ENCODE assay signal across 35 cellular contexts in the genomic region with DNA sequence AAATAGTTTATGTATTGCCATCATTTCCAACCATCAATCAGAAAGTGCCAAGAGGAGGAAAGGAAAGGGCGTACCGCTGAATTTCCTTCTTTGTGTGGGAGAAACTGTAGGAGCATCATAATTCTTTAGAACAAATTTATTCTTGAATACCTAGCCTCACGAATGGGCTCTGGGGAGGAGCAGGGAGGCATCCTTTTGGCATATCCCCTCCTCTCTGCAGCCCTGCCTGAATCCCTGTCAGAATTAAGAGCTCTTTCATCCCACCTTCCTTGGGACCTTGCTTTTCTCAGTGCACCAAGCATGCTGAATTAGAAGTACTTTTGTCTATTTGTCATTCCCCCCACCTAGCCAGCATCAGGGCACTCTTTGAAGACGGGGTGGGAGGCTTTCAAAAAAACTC.
"Had no signal": no experiment of that assay in that cellular context is flagged by ENCODE, and none has a peak within 500 bp of the region (broad histone marks: within the 10 kb centered on the region; RNA-seq: fewer than 3 reads in every experiment).

No MANE protein-coding gene starts in this region.

- H3K9me3 Mint-ChIP-seq: activated CD4-positive, alpha-beta memory T cell treated with anti-CD3 and anti-CD28 coated beads for 36 hours; activated CD4-positive, alpha-beta T cell treated with anti-CD3 and anti-CD28 coated beads, Interleukin-2, amount 10 ng/mL, durations not matched to agents 24 days and 14 days; activated naive CD8-positive, alpha-beta T cell treated with anti-CD3 and anti-CD28 coated beads, Interleukin-2, amount 10 ng/mL, durations not matched to agents 7 days and 5 days; activated T-helper 1 cell treated with anti-CD3 and anti-CD28 coated beads, Interleukin-12 subunit alpha, Interleukin-12 subunit beta, Interleukin-2, Interleukin-4 antibody, amounts not matched to agents 30 ng/mL and 10 ng/mL and 1 ng/mL, durations not matched to agents 14 hours and 24 hours and 36 hours; activated T-helper 2 cell treated with anti-CD3 and anti-CD28 coated beads, Interferon-gamma antibody, Interleukin-2, Interleukin-4, amounts not matched to agents 10 μg/mL and 5 μg/mL and 100 μg/mL, durations not matched to agents 14 hours and 24 hours and 36 hours; brain; central memory CD8-positive, alpha-beta T cell; effector memory CD8-positive, alpha-beta T cell; T-helper 2 cell treated with Interferon-gamma antibody and Interleukin-4, amounts not matched to agents 5 μg/mL and 100 μg/mL, for 36 hours had no signal

- H3K27ac ChIP-seq: ascending aorta, breast epithelium, cardiac muscle cell, epithelial cell of prostate, esophagus squamous epithelium, gastroesophageal sphincter, WERI-Rb-1 had no signal

- H3K27ac Mint-ChIP-seq: activated CD4-positive, alpha-beta memory T cell treated with anti-CD3 and anti-CD28 coated beads for 36 hours; activated CD4-positive, alpha-beta T cell treated with anti-CD3 and anti-CD28 coated beads for 36 hours; activated CD4-positive, alpha-beta T cell treated with anti-CD3 and anti-CD28 coated beads, Interleukin-2, amount 10 ng/mL, durations not matched to agents 24 days and 14 days; activated CD8-positive, alpha-beta memory T cell treated with anti-CD3 and anti-CD28 coated beads, Interleukin-2, amount 10 ng/mL, durations not matched to agents 7 days and 5 days; activated CD8-positive, alpha-beta T cell treated with anti-CD3 and anti-CD28 coated beads, Interleukin-2, amount 10 ng/mL, durations not matched to agents 7 days and 5 days; activated naive CD4-positive, alpha-beta T cell treated with anti-CD3 and anti-CD28 coated beads, Interleukin-2, amount 10 ng/mL, durations not matched to agents 7 days and 5 days; activated naive CD4-positive, alpha-beta T cell treated with anti-CD3 and anti-CD28 coated beads, Interleukin-2, amount 50 U/mL, for 72 hours; activated naive CD8-positive, alpha-beta T cell treated with anti-CD3 and anti-CD28 coated beads, Interleukin-2, amount 10 ng/mL, durations not matched to agents 7 days and 5 days; activated T-helper 1 cell treated with anti-CD3 and anti-CD28 coated beads, Interleukin-12 subunit alpha, Interleukin-12 subunit beta, Interleukin-2, Interleukin-4 antibody, amounts not matched to agents 30 ng/mL and 10 ng/mL and 1 ng/mL, durations not matched to agents 14 hours and 24 hours and 36 hours; activated T-helper 2 cell treated with anti-CD3 and anti-CD28 coated beads, Interferon-gamma antibody, Interleukin-2, Interleukin-4, amounts not matched to agents 10 μg/mL and 5 μg/mL and 100 μg/mL, durations not matched to agents 14 hours and 24 hours and 36 hours; effector memory CD8-positive, alpha-beta T cell; T-helper 17 cell; T-helper 2 cell treated with Interferon-gamma antibody and Interleukin-4, amounts not matched to agents 5 μg/mL and 100 μg/mL, for 36 hours had no signal

- H3K4me3 Mint-ChIP-seq: activated CD4-positive, alpha-beta memory T cell treated with anti-CD3 and anti-CD28 coated beads for 36 hours; activated CD4-positive, alpha-beta T cell treated with anti-CD3 and anti-CD28 coated beads for 36 hours; activated CD4-positive, alpha-beta T cell treated with anti-CD3 and anti-CD28 coated beads, Interleukin-2, amount 10 ng/mL, durations not matched to agents 24 days and 14 days; activated CD8-positive, alpha-beta memory T cell treated with anti-CD3 and anti-CD28 coated beads, Interleukin-2, amount 10 ng/mL, durations not matched to agents 7 days and 5 days; activated CD8-positive, alpha-beta T cell treated with anti-CD3 and anti-CD28 coated beads, Interleukin-2, amount 10 ng/mL, durations not matched to agents 7 days and 5 days; activated naive CD4-positive, alpha-beta T cell treated with anti-CD3 and anti-CD28 coated beads, Interleukin-2, amount 10 ng/mL, durations not matched to agents 7 days and 5 days; activated naive CD8-positive, alpha-beta T cell treated with anti-CD3 and anti-CD28 coated beads, Interleukin-2, amount 10 ng/mL, durations not matched to agents 7 days and 5 days; activated T-helper 1 cell treated with anti-CD3 and anti-CD28 coated beads, Interleukin-12 subunit alpha, Interleukin-12 subunit beta, Interleukin-2, Interleukin-4 antibody, amounts not matched to agents 30 ng/mL and 10 ng/mL and 1 ng/mL, durations not matched to agents 14 hours and 24 hours and 36 hours; brain; central memory CD8-positive, alpha-beta T cell; effector memory CD8-positive, alpha-beta T cell; T-helper 17 cell; T-helper 2 cell treated with Interferon-gamma antibody and Interleukin-4, amounts not matched to agents 5 μg/mL and 100 μg/mL, for 36 hours had no signal

- H3K27me3 ChIP-seq: ascending aorta, breast epithelium, cardiac muscle cell, esophagus squamous epithelium, gastroesophageal sphincter had no signal

- ATAC-seq: activated CD4-positive, alpha-beta T cell treated with anti-CD3 and anti-CD28 coated beads for 36 hours; activated CD8-positive, alpha-beta memory T cell treated with anti-CD3 and anti-CD28 coated beads, Interleukin-2, amount 10 ng/mL, durations not matched to agents 7 days and 5 days; activated CD8-positive, alpha-beta T cell treated with anti-CD3 and anti-CD28 coated beads, Interleukin-2, amount 10 ng/mL, durations not matched to agents 7 days and 5 days; activated naive CD4-positive, alpha-beta T cell treated with anti-CD3 and anti-CD28 coated beads, Interleukin-2, amount 50 U/mL, for 72 hours; effector memory CD8-positive, alpha-beta T cell; gastroesophageal sphincter; T-helper 17 cell had no signal

- H3K27me3 Mint-ChIP-seq: activated CD4-positive, alpha-beta memory T cell treated with anti-CD3 and anti-CD28 coated beads for 36 hours; activated CD4-positive, alpha-beta T cell treated with anti-CD3 and anti-CD28 coated beads for 36 hours; activated CD4-positive, alpha-beta T cell treated with anti-CD3 and anti-CD28 coated beads, Interleukin-2, amount 10 ng/mL, durations not matched to agents 24 days and 14 days; activated CD8-positive, alpha-beta memory T cell treated with anti-CD3 and anti-CD28 coated beads, Interleukin-2, amount 10 ng/mL, durations not matched to agents 7 days and 5 days; activated naive CD4-positive, alpha-beta T cell treated with anti-CD3 and anti-CD28 coated beads, Interleukin-2, amount 10 ng/mL, durations not matched to agents 7 days and 5 days; activated naive CD8-positive, alpha-beta T cell treated with anti-CD3 and anti-CD28 coated beads, Interleukin-2, amount 10 ng/mL, durations not matched to agents 7 days and 5 days; brain; central memory CD8-positive, alpha-beta T cell; effector memory CD8-positive, alpha-beta T cell; T-helper 17 cell had no signal

- H3K4me1 ChIP-seq: ascending aorta, breast epithelium had no signal

- DNase-seq: activated CD4-positive, alpha-beta memory T cell treated with anti-CD3 and anti-CD28 coated beads for 36 hours; activated CD4-positive, alpha-beta T cell treated with anti-CD3 and anti-CD28 coated beads for 36 hours; activated CD4-positive, alpha-beta T cell treated with anti-CD3 and anti-CD28 coated beads, Interleukin-2, amount 10 ng/mL, durations not matched to agents 24 days and 14 days; activated CD4-positive, CD25-positive, alpha-beta regulatory T cell; activated CD4-positive, CD25-positive, alpha-beta regulatory T cell treated with anti-CD3 and anti-CD28 coated beads, Interleukin-2, amount 50 U/mL, for 72 hours; activated CD8-positive, alpha-beta memory T cell treated with anti-CD3 and anti-CD28 coated beads, Interleukin-2, amount 10 ng/mL, durations not matched to agents 7 days and 5 days; activated CD8-positive, alpha-beta memory T cell treated with anti-CD3 and anti-CD28 coated beads, Interleukin-2, amount 50 U/mL, for 4 hours; activated CD8-positive, alpha-beta T cell treated with anti-CD3 and anti-CD28 coated beads, Interleukin-2, amount 10 ng/mL, durations not matched to agents 7 days and 5 days; activated gamma-delta T cell; activated naive CD4-positive, alpha-beta T cell; activated naive CD4-positive, alpha-beta T cell treated with anti-CD3 and anti-CD28 coated beads, Interleukin-2, amount 10 ng/mL, durations not matched to agents 7 days and 5 days; activated naive CD8-positive, alpha-beta T cell treated with anti-CD3 and anti-CD28 coated beads, Interleukin-2, amount 10 ng/mL, durations not matched to agents 7 days and 5 days; activated T-cell treated with anti-CD3 and anti-CD28 coated beads, Interleukin-2, amount 50 U/mL, for 1 hour; activated T-cell treated with anti-CD3 and anti-CD28 coated beads, Interleukin-2, amount 50 U/mL, for 48 hours; cortex of kidney; dermis blood vessel endothelial cell; effector CD4-positive, alpha-beta T cell; effector memory CD8-positive, alpha-beta T cell; esophagus squamous epithelium; foreskin melanocyte; T-helper 1 cell; T-helper 17 cell; T1000; WERI-Rb-1 had no signal

- H3K9me3 ChIP-seq: ascending aorta, breast epithelium, esophagus squamous epithelium, gastroesophageal sphincter had no signal
